Comparison of ENCODE assay signal across 1 cellular context in genomic region chr13:20566917-20567755, GRCh38.
TF ChIP-seq lines count a peak whose summit lies in the region.

Gene IFT88 (plus strand): TSS chr13:20567157. CDS start chr13:20574386, 7,229 bp downstream.

TF ChIP-seq in HepG2, 621 proteins besides CTCF, POLR2A, EP300 and RAD21 (continued from another document and continues in another):
- TF ChIP-seq PATZ1 (CRISPR knock-in tag; IDR thresholded peaks at IDR 0.05) (peak; percentile 72; the same call in 1 of the 2 replicates), SMYD3 (CRISPR knock-in tag; IDR thresholded peaks at IDR 0.05) (no peak), GFI1 (CRISPR knock-in tag; IDR thresholded peaks at IDR 0.05; ENCODE audit: borderline replicate concordance) (no peak; the same call in 1 of the 2 replicates), RAD51 (IDR thresholded peaks at IDR 0.05; ENCODE audit: borderline replicate concordance) (no peak), ZSCAN25 (CRISPR knock-in tag; IDR thresholded peaks at IDR 0.05) (peak; percentile 52; the same call in 1 of the 2 replicates), NR2F2 (IDR thresholded peaks at IDR 0.05; ENCODE audit: borderline replicate concordance, low read depth) (no peak), ZNF75D (CRISPR knock-in tag; IDR thresholded peaks at IDR 0.05; ENCODE audit: borderline replicate concordance) (no peak), ZNF326 (CRISPR knock-in tag; IDR thresholded peaks at IDR 0.05; ENCODE audit: borderline replicate concordance) (no peak), ESRRA (CRISPR knock-in tag; IDR thresholded peaks at IDR 0.05; ENCODE audit: low read depth) (no peak), NFATC3 (CRISPR knock-in tag; IDR thresholded peaks at IDR 0.05) (0 out of 2 replicates have a peak, but pooled peaks have one; percentile 72), FOXK1 (CRISPR knock-in tag; IDR thresholded peaks at IDR 0.05; ENCODE audit: borderline replicate concordance, low read depth) (no peak), MAF1 (CRISPR knock-in tag; IDR thresholded peaks at IDR 0.05; ENCODE audit: borderline replicate concordance) (0 out of 2 replicates have a peak, but pooled peaks have one; percentile 41), SAP130 (CRISPR knock-in tag; IDR thresholded peaks at IDR 0.05; ENCODE audit: low read depth) (peak; percentile 96), PITX1 (CRISPR knock-in tag; IDR thresholded peaks at IDR 0.05) (no peak), ZSCAN31 (CRISPR knock-in tag; IDR thresholded peaks at IDR 0.05; ENCODE audit: low read depth) (peak; percentile 39; the same call in 1 of the 2 replicates), ZMYM2 (CRISPR knock-in tag; IDR thresholded peaks at IDR 0.05) (no peak), TEAD2 (CRISPR knock-in tag; IDR thresholded peaks at IDR 0.05) (0 out of 2 replicates have a peak, but pooled peaks have one; percentile 55), ZSCAN12 (CRISPR knock-in tag; IDR thresholded peaks at IDR 0.05) (peak; percentile 85; the same call in 1 of the 2 replicates), ZNF20 (CRISPR knock-in tag; IDR thresholded peaks at IDR 0.05) (no peak), POLR2AphosphoS2 (IDR thresholded peaks at IDR 0.05; ENCODE audit: low read depth, low read length) (no peak), MTERF4 (CRISPR knock-in tag; IDR thresholded peaks at IDR 0.05) (no peak), PAF1 (CRISPR knock-in tag; IDR thresholded peaks at IDR 0.05) (no peak), ZNF484 (CRISPR knock-in tag; IDR thresholded peaks at IDR 0.05; ENCODE audit: borderline replicate concordance, low read depth) (no peak), ZNF256 (CRISPR knock-in tag; conservative IDR thresholded peaks at IDR 0.05) (0 out of 2 replicates have a peak, but pooled peaks have one; percentile 24), RCOR2 (CRISPR knock-in tag; IDR thresholded peaks at IDR 0.05) (no peak; the same call in 1 of the 2 replicates), KLF12 (CRISPR knock-in tag; IDR thresholded peaks at IDR 0.05; ENCODE audit: borderline replicate concordance) (no peak), ZNF841 (CRISPR knock-in tag; IDR thresholded peaks at IDR 0.05; ENCODE audit: borderline replicate concordance) (0 out of 2 replicates have a peak, but pooled peaks have one; percentile 37), RELA (CRISPR knock-in tag; IDR thresholded peaks at IDR 0.05) (no peak), ZNF263 (CRISPR knock-in tag; IDR thresholded peaks at IDR 0.05) (0 out of 2 replicates have a peak, but pooled peaks have one; percentile 16), ZC3H13 (CRISPR knock-in tag; IDR thresholded peaks at IDR 0.05) (no peak; the same call in 1 of the 2 replicates), ZBTB7B (CRISPR knock-in tag; IDR thresholded peaks at IDR 0.05) (peak; percentile 63), HNF4A (CRISPR knock-in tag; IDR thresholded peaks at IDR 0.05) (0 out of 2 replicates have a peak, but pooled peaks have one; percentile 5), PREB (CRISPR knock-in tag; IDR thresholded peaks at IDR 0.05) (no peak), ATM (IDR thresholded peaks at IDR 0.05; ENCODE audit: borderline replicate concordance) (no peak), ZNF260 (CRISPR knock-in tag; IDR thresholded peaks at IDR 0.05; ENCODE audit: borderline replicate concordance, low read depth) (no peak), KAT8 (CRISPR knock-in tag; IDR thresholded peaks at IDR 0.05) (no peak), AGO1 (IDR thresholded peaks at IDR 0.05; ENCODE audit: low read depth, low read length, poor library complexity, severe bottlenecking) (peak; percentile 36), ZKSCAN5 (CRISPR knock-in tag; IDR thresholded peaks at IDR 0.05) (no peak)
- TF ChIP-seq, protein P1, sequence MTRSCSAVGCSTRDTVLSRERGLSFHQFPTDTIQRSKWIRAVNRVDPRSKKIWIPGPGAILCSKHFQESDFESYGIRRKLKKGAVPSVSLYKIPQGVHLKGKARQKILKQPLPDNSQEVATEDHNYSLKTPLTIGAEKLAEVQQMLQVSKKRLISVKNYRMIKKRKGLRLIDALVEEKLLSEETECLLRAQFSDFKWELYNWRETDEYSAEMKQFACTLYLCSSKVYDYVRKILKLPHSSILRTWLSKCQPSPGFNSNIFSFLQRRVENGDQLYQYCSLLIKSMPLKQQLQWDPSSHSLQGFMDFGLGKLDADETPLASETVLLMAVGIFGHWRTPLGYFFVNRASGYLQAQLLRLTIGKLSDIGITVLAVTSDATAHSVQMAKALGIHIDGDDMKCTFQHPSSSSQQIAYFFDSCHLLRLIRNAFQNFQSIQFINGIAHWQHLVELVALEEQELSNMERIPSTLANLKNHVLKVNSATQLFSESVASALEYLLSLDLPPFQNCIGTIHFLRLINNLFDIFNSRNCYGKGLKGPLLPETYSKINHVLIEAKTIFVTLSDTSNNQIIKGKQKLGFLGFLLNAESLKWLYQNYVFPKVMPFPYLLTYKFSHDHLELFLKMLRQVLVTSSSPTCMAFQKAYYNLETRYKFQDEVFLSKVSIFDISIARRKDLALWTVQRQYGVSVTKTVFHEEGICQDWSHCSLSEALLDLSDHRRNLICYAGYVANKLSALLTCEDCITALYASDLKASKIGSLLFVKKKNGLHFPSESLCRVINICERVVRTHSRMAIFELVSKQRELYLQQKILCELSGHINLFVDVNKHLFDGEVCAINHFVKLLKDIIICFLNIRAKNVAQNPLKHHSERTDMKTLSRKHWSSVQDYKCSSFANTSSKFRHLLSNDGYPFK (CRISPR knock-in tag; IDR thresholded peaks at IDR 0.05; ENCODE audit: borderline replicate concordance): peak; percentile 59; the same call in 1 of the 2 replicates
- TF ChIP-seq, protein P2, sequence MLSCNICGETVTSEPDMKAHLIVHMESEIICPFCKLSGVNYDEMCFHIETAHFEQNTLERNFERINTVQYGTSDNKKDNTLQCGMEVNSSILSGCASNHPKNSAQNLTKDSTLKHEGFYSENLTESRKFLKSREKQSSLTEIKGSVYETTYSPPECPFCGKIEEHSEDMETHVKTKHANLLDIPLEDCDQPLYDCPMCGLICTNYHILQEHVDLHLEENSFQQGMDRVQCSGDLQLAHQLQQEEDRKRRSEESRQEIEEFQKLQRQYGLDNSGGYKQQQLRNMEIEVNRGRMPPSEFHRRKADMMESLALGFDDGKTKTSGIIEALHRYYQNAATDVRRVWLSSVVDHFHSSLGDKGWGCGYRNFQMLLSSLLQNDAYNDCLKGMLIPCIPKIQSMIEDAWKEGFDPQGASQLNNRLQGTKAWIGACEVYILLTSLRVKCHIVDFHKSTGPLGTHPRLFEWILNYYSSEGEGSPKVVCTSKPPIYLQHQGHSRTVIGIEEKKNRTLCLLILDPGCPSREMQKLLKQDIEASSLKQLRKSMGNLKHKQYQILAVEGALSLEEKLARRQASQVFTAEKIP (CRISPR knock-in tag; IDR thresholded peaks at IDR 0.05; ENCODE audit: borderline replicate concordance): no peak
- TF ChIP-seq, protein P3, sequence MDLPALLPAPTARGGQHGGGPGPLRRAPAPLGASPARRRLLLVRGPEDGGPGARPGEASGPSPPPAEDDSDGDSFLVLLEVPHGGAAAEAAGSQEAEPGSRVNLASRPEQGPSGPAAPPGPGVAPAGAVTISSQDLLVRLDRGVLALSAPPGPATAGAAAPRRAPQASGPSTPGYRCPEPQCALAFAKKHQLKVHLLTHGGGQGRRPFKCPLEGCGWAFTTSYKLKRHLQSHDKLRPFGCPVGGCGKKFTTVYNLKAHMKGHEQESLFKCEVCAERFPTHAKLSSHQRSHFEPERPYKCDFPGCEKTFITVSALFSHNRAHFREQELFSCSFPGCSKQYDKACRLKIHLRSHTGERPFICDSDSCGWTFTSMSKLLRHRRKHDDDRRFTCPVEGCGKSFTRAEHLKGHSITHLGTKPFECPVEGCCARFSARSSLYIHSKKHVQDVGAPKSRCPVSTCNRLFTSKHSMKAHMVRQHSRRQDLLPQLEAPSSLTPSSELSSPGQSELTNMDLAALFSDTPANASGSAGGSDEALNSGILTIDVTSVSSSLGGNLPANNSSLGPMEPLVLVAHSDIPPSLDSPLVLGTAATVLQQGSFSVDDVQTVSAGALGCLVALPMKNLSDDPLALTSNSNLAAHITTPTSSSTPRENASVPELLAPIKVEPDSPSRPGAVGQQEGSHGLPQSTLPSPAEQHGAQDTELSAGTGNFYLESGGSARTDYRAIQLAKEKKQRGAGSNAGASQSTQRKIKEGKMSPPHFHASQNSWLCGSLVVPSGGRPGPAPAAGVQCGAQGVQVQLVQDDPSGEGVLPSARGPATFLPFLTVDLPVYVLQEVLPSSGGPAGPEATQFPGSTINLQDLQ (CRISPR knock-in tag; IDR thresholded peaks at IDR 0.05): no peak
- TF ChIP-seq, protein P4, sequence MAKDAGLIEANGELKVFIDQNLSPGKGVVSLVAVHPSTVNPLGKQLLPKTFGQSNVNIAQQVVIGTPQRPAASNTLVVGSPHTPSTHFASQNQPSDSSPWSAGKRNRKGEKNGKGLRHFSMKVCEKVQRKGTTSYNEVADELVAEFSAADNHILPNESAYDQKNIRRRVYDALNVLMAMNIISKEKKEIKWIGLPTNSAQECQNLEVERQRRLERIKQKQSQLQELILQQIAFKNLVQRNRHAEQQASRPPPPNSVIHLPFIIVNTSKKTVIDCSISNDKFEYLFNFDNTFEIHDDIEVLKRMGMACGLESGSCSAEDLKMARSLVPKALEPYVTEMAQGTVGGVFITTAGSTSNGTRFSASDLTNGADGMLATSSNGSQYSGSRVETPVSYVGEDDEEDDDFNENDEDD (CRISPR knock-in tag; IDR thresholded peaks at IDR 0.05; ENCODE audit: borderline replicate concordance): peak; percentile 83
- TF ChIP-seq, protein P5, sequence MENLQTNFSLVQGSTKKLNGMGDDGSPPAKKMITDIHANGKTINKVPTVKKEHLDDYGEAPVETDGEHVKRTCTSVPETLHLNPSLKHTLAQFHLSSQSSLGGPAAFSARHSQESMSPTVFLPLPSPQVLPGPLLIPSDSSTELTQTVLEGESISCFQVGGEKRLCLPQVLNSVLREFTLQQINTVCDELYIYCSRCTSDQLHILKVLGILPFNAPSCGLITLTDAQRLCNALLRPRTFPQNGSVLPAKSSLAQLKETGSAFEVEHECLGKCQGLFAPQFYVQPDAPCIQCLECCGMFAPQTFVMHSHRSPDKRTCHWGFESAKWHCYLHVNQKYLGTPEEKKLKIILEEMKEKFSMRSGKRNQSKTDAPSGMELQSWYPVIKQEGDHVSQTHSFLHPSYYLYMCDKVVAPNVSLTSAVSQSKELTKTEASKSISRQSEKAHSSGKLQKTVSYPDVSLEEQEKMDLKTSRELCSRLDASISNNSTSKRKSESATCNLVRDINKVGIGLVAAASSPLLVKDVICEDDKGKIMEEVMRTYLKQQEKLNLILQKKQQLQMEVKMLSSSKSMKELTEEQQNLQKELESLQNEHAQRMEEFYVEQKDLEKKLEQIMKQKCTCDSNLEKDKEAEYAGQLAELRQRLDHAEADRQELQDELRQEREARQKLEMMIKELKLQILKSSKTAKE (CRISPR knock-in tag; IDR thresholded peaks at IDR 0.05; ENCODE audit: borderline replicate concordance): peak; percentile 69
- TF ChIP-seq, protein P6, sequence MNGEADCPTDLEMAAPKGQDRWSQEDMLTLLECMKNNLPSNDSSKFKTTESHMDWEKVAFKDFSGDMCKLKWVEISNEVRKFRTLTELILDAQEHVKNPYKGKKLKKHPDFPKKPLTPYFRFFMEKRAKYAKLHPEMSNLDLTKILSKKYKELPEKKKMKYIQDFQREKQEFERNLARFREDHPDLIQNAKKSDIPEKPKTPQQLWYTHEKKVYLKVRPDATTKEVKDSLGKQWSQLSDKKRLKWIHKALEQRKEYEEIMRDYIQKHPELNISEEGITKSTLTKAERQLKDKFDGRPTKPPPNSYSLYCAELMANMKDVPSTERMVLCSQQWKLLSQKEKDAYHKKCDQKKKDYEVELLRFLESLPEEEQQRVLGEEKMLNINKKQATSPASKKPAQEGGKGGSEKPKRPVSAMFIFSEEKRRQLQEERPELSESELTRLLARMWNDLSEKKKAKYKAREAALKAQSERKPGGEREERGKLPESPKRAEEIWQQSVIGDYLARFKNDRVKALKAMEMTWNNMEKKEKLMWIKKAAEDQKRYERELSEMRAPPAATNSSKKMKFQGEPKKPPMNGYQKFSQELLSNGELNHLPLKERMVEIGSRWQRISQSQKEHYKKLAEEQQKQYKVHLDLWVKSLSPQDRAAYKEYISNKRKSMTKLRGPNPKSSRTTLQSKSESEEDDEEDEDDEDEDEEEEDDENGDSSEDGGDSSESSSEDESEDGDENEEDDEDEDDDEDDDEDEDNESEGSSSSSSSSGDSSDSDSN (CRISPR knock-in tag; IDR thresholded peaks at IDR 0.05): peak; percentile 97
